24 cellular contexts compared by ENCODE assay signal in the genomic region with DNA sequence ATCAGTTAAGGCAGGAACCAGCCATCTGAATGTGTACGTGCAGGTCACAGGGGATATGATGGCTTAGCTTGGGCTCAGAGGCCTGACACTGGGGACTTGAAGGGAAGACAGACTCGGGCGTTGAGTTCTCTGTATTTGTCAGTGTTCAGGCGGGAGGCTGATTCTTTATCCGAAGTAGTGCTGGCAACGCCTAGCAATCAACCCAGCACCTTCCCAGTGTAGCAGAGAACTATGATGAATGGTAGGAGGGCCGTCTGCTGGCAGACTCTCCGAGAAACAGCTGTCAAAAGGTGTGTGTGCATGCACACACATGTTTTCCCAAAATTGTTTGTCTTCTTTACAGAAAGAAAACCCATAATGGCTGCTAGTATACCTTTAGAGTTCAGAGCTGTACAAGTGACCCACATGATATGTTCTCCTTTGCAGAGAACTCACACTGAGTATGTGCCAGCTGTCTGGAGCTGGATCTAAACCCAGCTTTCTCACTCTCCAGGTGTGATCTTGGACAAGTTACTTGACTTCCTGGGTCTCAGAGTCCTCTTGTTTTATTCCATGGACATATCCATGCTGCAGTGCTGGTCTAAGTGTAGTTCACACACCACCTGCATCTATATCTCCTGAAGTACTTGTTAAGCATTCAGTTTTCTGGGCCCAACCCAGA.
"Had no signal": no experiment of that assay in that cellular context is flagged by ENCODE, and none has a peak within 500 bp of the region (broad histone marks: within the 10 kb centered on the region; RNA-seq: fewer than 3 reads in every experiment).

No MANE protein-coding gene starts in this region.

- H3K4me1 ChIP-seq: left lung, right lobe of liver, uterus had no signal

- FAIRE-seq: frontal cortex had no signal

- H3K27ac ChIP-seq: left lung, right lobe of liver, thoracic aorta, uterus had no signal

- H3K9me3 Mint-ChIP-seq: activated CD4-positive, alpha-beta memory T cell treated with anti-CD3 and anti-CD28 coated beads, Interleukin-2, amount 10 ng/mL, durations not matched to agents 7 days and 5 days; activated T-cell treated with anti-CD3 and anti-CD28 coated beads, Interleukin-2, amount 50 U/mL, for 24 hours; immature natural killer cell; natural killer cell treated with Interleukin-12 subunit alpha and Interleukin-12 subunit beta and Interleukin-15 and Interleukin-18, amount 100 ng/mL, for 72 hours; stimulated activated effector memory CD8-positive, alpha-beta T cell treated with anti-CD3 and anti-CD28 coated beads, Interleukin-12 subunit alpha, Interleukin-12 subunit beta, amount 100 ng/mL, for 72 hours; stimulated activated naive CD8-positive, alpha-beta T cell treated with anti-CD3 and anti-CD28 coated beads, Interleukin-15, Interleukin-2, amounts not matched to agents 100 ng/mL and 50 ng/mL, for 24 hours had no signal

- H3K27ac Mint-ChIP-seq: activated CD4-positive, alpha-beta memory T cell treated with anti-CD3 and anti-CD28 coated beads, Interleukin-2, amount 10 ng/mL, durations not matched to agents 7 days and 5 days; activated CD4-positive, alpha-beta T cell treated with anti-CD3 and anti-CD28 coated beads, Interleukin-2, amount 10 ng/mL, durations not matched to agents 7 days and 5 days; activated T-cell treated with anti-CD3 and anti-CD28 coated beads, Interleukin-2, amount 50 U/mL, for 24 hours; immature natural killer cell; natural killer cell treated with Interleukin-12 subunit alpha and Interleukin-12 subunit beta and Interleukin-15 and Interleukin-18, amount 100 ng/mL, for 72 hours; stimulated activated effector memory CD8-positive, alpha-beta T cell treated with anti-CD3 and anti-CD28 coated beads, Interleukin-12 subunit alpha, Interleukin-12 subunit beta, amount 100 ng/mL, for 72 hours; stimulated activated naive CD8-positive, alpha-beta T cell treated with anti-CD3 and anti-CD28 coated beads, Interleukin-15, Interleukin-2, amounts not matched to agents 100 ng/mL and 50 ng/mL, for 24 hours had no signal

- H3K4me1 Mint-ChIP-seq: activated CD4-positive, alpha-beta memory T cell treated with anti-CD3 and anti-CD28 coated beads, Interleukin-2, amount 10 ng/mL, durations not matched to agents 7 days and 5 days; activated CD4-positive, alpha-beta T cell treated with anti-CD3 and anti-CD28 coated beads, Interleukin-2, amount 10 ng/mL, durations not matched to agents 7 days and 5 days; immature natural killer cell; stimulated activated effector memory CD8-positive, alpha-beta T cell treated with anti-CD3 and anti-CD28 coated beads, Interleukin-12 subunit alpha, Interleukin-12 subunit beta, amount 100 ng/mL, for 72 hours had no signal

- H3K4me3 ChIP-seq: left lung, lung, mucosa of descending colon, right lobe of liver, thoracic aorta, uterus had no signal

- ATAC-seq: left lung; mucosa of descending colon; natural killer cell treated with Interleukin-12 subunit alpha and Interleukin-12 subunit beta and Interleukin-15 and Interleukin-18, amount 100 ng/mL, for 72 hours; right lobe of liver; stimulated activated effector memory CD8-positive, alpha-beta T cell treated with anti-CD3 and anti-CD28 coated beads, Interleukin-12 subunit alpha, Interleukin-12 subunit beta, amount 100 ng/mL, for 72 hours had no signal

- H3K36me3 Mint-ChIP-seq: immature natural killer cell; natural killer cell treated with Interleukin-12 subunit alpha and Interleukin-12 subunit beta and Interleukin-15 and Interleukin-18, amount 100 ng/mL, for 72 hours; stimulated activated effector memory CD8-positive, alpha-beta T cell treated with anti-CD3 and anti-CD28 coated beads, Interleukin-12 subunit alpha, Interleukin-12 subunit beta, amount 100 ng/mL, for 72 hours had no signal

- H3K4me3 Mint-ChIP-seq: activated CD4-positive, alpha-beta memory T cell treated with anti-CD3 and anti-CD28 coated beads, Interleukin-2, amount 10 ng/mL, durations not matched to agents 7 days and 5 days; activated CD4-positive, alpha-beta T cell treated with anti-CD3 and anti-CD28 coated beads, Interleukin-2, amount 10 ng/mL, durations not matched to agents 7 days and 5 days; activated T-cell treated with anti-CD3 and anti-CD28 coated beads, Interleukin-2, amount 50 U/mL, for 24 hours; immature natural killer cell; natural killer cell treated with Interleukin-12 subunit alpha and Interleukin-12 subunit beta and Interleukin-15 and Interleukin-18, amount 100 ng/mL, for 72 hours; stimulated activated effector memory CD8-positive, alpha-beta T cell treated with anti-CD3 and anti-CD28 coated beads, Interleukin-12 subunit alpha, Interleukin-12 subunit beta, amount 100 ng/mL, for 72 hours; stimulated activated naive CD8-positive, alpha-beta T cell treated with anti-CD3 and anti-CD28 coated beads, Interleukin-15, Interleukin-2, amounts not matched to agents 100 ng/mL and 50 ng/mL, for 24 hours had no signal

- H3K36me3 ChIP-seq: left lung, right lobe of liver, thoracic aorta, uterus had no signal

- DNase-seq: activated CD4-positive, alpha-beta memory T cell treated with anti-CD3 and anti-CD28 coated beads, Interleukin-2, amount 10 ng/mL, durations not matched to agents 7 days and 5 days; activated CD4-positive, alpha-beta T cell treated with anti-CD3 and anti-CD28 coated beads for 1 hour; activated CD4-positive, alpha-beta T cell treated with anti-CD3 and anti-CD28 coated beads, Interleukin-2, amount 10 ng/mL, durations not matched to agents 7 days and 5 days; activated CD8-positive, alpha-beta memory T cell treated with anti-CD3 and anti-CD28 coated beads, Interleukin-2, amount 50 U/mL, for 48 hours; activated gamma-delta T cell treated with Interleukin-2 at 50 U/mL for 16 hours; activated naive CD4-positive, alpha-beta T cell treated with anti-CD3 and anti-CD28 coated beads, Interleukin-2, amount 50 U/mL, for 16 hours; activated T-cell treated with anti-CD3 and anti-CD28 coated beads, Interleukin-2, amount 50 U/mL, for 24 hours; amniotic stem cell; central memory CD4-positive, alpha-beta T cell; immature natural killer cell; kidney glomerular epithelial cell; left lung; mucosa of descending colon; right lobe of liver; stimulated activated CD4-positive, alpha-beta T cell treated with anti-CD3 and anti-CD28 coated beads, Interleukin-4, amount 100 ng/mL, for 24 hours; T-helper 2 cell; trophoblast cell; uterus had no signal

- H3K9me3 ChIP-seq: left lung, mucosa of descending colon, right lobe of liver, thoracic aorta, uterus had no signal

- H3K27me3 ChIP-seq: right lobe of liver, uterus had no signal
